ENCODE assay signal across 1 cellular context in genomic region chr11:22304337-22304961, GRCh38.
TF ChIP-seq lines count a peak whose summit lies in the region.

No MANE protein-coding gene starts in this region.

TF ChIP-seq in H1, 55 proteins besides CTCF, POLR2A, EP300 and RAD21 (continued from another document):
- TF ChIP-seq, protein P1, sequence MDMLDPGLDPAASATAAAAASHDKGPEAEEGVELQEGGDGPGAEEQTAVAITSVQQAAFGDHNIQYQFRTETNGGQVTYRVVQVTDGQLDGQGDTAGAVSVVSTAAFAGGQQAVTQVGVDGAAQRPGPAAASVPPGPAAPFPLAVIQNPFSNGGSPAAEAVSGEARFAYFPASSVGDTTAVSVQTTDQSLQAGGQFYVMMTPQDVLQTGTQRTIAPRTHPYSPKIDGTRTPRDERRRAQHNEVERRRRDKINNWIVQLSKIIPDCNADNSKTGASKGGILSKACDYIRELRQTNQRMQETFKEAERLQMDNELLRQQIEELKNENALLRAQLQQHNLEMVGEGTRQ (IDR thresholded peaks at IDR 0.05; ENCODE audit: low read length): no peak
TF ChIP-seq in H1: peak in this region for 0.
